In the genomic region with DNA sequence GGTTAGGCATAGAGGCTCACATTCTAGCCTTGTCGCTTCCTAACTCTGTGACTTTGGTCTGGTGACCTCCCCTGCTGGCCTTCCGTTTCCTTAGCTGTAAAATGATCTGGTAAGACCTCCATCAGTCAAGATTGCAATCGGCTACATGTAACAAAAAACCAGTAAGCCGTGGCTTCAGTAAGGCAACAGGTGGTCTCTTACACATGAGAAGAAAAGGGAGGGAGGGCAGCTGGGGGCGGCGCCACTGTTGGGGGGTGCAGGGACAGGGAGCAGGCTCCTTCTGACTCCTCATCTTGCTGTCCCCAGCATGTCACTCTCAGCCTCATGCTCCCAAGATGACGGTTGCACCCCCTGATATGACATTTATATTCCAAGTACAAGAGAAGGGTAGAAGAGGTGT, we compare ENCODE assay signal across 19 cellular contexts.
DNase-seq lines count a peak whose midpoint lies in the region; ATAC-seq and TF ChIP-seq lines count a peak whose summit lies in the region.
"Had no signal": no experiment of that assay in that cellular context is flagged by ENCODE, and none has a peak within 500 bp of the region (broad histone marks: within the 10 kb centered on the region; RNA-seq: fewer than 3 reads in every experiment).

No MANE protein-coding gene starts in this region.

- H3K18ac ChIP-seq in neuronal stem cell (ENCODE audit: low read length): no peak overlapping the region

- H3K27me3 Mint-ChIP-seq in activated B cell treated with CpG ODN at 0.5 μM for 24 hours: no peaks in the 10 kb centered on the region
- no peaks in the 10 kb centered on the region for H3K27me3 Mint-ChIP-seq in activated CD8-positive, alpha-beta T cell treated with anti-CD3 and anti-CD28 coated beads for 36 hours

- no peak overlapping the region for H3K14ac ChIP-seq in neuronal stem cell (ENCODE audit: low read length)

- peak overlapping the region; percentile 33 for H2AK5ac ChIP-seq in neuronal stem cell (ENCODE audit: low read depth, low read length)

- TF ChIP-seq CTCF in activated B cell treated with CpG ODN at 0.5 μM for 24 hours (IDR thresholded peaks at IDR 0.05) (no peak), uterus (IDR thresholded peaks at IDR 0.05) (no peak)
- TF ChIP-seq CTCF in activated CD8-positive, alpha-beta T cell treated with anti-CD3 and anti-CD28 coated beads for 36 hours (IDR thresholded peaks at IDR 0.05): no peak

- H4K8ac ChIP-seq in neuronal stem cell (ENCODE audit: low read depth, low read length): no peak overlapping the region

- H2BK12ac ChIP-seq in neuronal stem cell (ENCODE audit: low read length): no peak overlapping the region

- TF ChIP-seq POLR2A in uterus (IDR thresholded peaks at IDR 0.05): no peak

- H3K4me1 ChIP-seq in neuronal stem cell (ENCODE audit: control insufficient read depth in 2 of 2, insufficient read depth in 1 of 2, low read depth in 1 of 2, low read length in 2 of 2) (peaks cover 10 to 19% of the 10 kb centered on the region in 2 donors), uterus (no peaks in the 10 kb centered on the region)
- H3K4me1 ChIP-seq: sigmoid colon had no signal

- H3K36me3 ChIP-seq in neuronal stem cell (replicated peaks in 1 of 2; ENCODE audit: control insufficient read depth in 2 of 2, insufficient read depth in 2 of 2, low read length in 2 of 2) (peaks cover 0 to 4% of the 10 kb centered on the region in 2 donors), uterus (no peaks in the 10 kb centered on the region)
- H3K36me3 ChIP-seq: sigmoid colon had no signal

- WGBS in neuronal stem cell (ENCODE audit: extremely low coverage in 2 of 2, insufficient read length in 2 of 2, insufficient replicate concordance in 1 of 2), 2 donors: no CpG with 5 or more reads among the region's 7 CpGs

- H3K36me3 Mint-ChIP-seq in activated B cell treated with CpG ODN at 0.5 μM for 24 hours (ENCODE audit: low read depth): peaks cover 23% of the 10 kb centered on the region
- no peaks in the 10 kb centered on the region for H3K36me3 Mint-ChIP-seq in activated CD8-positive, alpha-beta T cell treated with anti-CD3 and anti-CD28 coated beads for 36 hours (ENCODE audit: low read depth)

- no peak overlapping the region for H2BK5ac ChIP-seq in neuronal stem cell (ENCODE audit: low read length)

- intact Hi-C loops in activated B cell treated with CpG ODN at 0.5 μM for 24 hours (cut with micrococcal nuclease): no loop called here
- intact Hi-C loops in activated CD8-positive, alpha-beta T cell treated with anti-CD3 and anti-CD28 coated beads for 36 hours (cut with micrococcal nuclease): no loop called here
- intact Hi-C loops in uterus (cut with DNase I; ENCODE audit: low total_unique reads): no loop called here

- H3K4me1 Mint-ChIP-seq in activated B cell treated with CpG ODN at 0.5 μM for 24 hours: peaks cover 52% of the 10 kb centered on the region
- peaks cover 13% of the 10 kb centered on the region for H3K4me1 Mint-ChIP-seq in activated CD8-positive, alpha-beta T cell treated with anti-CD3 and anti-CD28 coated beads for 36 hours (ENCODE audit: low read depth)

- ATAC-seq in activated B cell treated with CpG ODN at 0.5 μM for 24 hours (ENCODE audit: low read depth) (no peak), HG02870 (IDR thresholded peaks at IDR 0.05; ENCODE audit: unreplicated experiment) (no peak)
- ATAC-seq in activated CD8-positive, alpha-beta T cell treated with anti-CD3 and anti-CD28 coated beads for 36 hours: no peak

- no peak overlapping the region for H3K4me2 ChIP-seq in neuronal stem cell (ENCODE audit: insufficient read depth, low read length, poor library complexity, severe bottlenecking)

- H3K27me3 ChIP-seq in neuronal stem cell (ENCODE audit: control insufficient read depth in 3 of 3, insufficient read depth in 3 of 3, low read depth in 1 of 3, low read length in 3 of 3) (no peaks in the 10 kb centered on the region), uterus (no peaks in the 10 kb centered on the region)
- H3K27me3 ChIP-seq: brain microvascular endothelial cell, sigmoid colon had no signal

- H2BK120ac ChIP-seq in neuronal stem cell (ENCODE audit: low read depth, low read length): no peak overlapping the region

- no peak overlapping the region for H3K4me3 Mint-ChIP-seq in activated B cell treated with CpG ODN at 0.5 μM for 24 hours
- H3K4me3 Mint-ChIP-seq in activated CD8-positive, alpha-beta T cell treated with anti-CD3 and anti-CD28 coated beads for 36 hours: no peak overlapping the region

- peaks cover 1% of the 10 kb centered on the region for H3K79me1 ChIP-seq in neuronal stem cell (ENCODE audit: low read depth, low read length)

- CTCF ChIA-PET in activated B cell treated with CpG ODN at 0.5 μM for 24 hours (lab: Charles Lee): interaction anchor here (1.8 kb wide), 1 partner anchor 153 kb away, joined by 6 read pairs; no protein-coding TSS in a partner anchor
- CTCF ChIA-PET in activated CD8-positive, alpha-beta T cell treated with anti-CD3 and anti-CD28 coated beads for 36 hours (lab: Charles Lee): interaction anchor here (1.1 kb wide), 1 partner anchor 152 kb away, joined by 4 read pairs; no protein-coding TSS in a partner anchor

- no peak overlapping the region for H3K23ac ChIP-seq in neuronal stem cell (ENCODE audit: low read depth, low read length, poor library complexity)

- H3K27ac Mint-ChIP-seq in activated B cell treated with CpG ODN at 0.5 μM for 24 hours: peak overlapping the region; percentile 63
- no peak overlapping the region for H3K27ac Mint-ChIP-seq in activated CD8-positive, alpha-beta T cell treated with anti-CD3 and anti-CD28 coated beads for 36 hours
- H3K27ac Mint-ChIP-seq: activated T-helper 2 cell treated with anti-CD3 and anti-CD28 coated beads, Interferon-gamma antibody, Interleukin-2, Interleukin-4, amounts not matched to agents 10 μg/mL and 5 μg/mL and 100 μg/mL, durations not matched to agents 14 hours and 24 hours and 36 hours had no signal

- no peak overlapping the region for H3K4ac ChIP-seq in neuronal stem cell (ENCODE audit: low read length)

- no peaks in the 10 kb centered on the region for H3K9me3 Mint-ChIP-seq in activated B cell treated with CpG ODN at 0.5 μM for 24 hours
- no peaks in the 10 kb centered on the region for H3K9me3 Mint-ChIP-seq in activated CD8-positive, alpha-beta T cell treated with anti-CD3 and anti-CD28 coated beads for 36 hours
- H3K9me3 Mint-ChIP-seq: activated T-helper 2 cell treated with anti-CD3 and anti-CD28 coated beads, Interferon-gamma antibody, Interleukin-2, Interleukin-4, amounts not matched to agents 10 μg/mL and 5 μg/mL and 100 μg/mL, durations not matched to agents 14 hours and 24 hours and 36 hours had no signal

- DNase-seq in ELF-1 (ENCODE audit: low read depth, low spot score): peak; percentile 23
- peak; percentile 12 for DNase-seq in NCI-H146 treated with DMSO at 0.1 percent for 48 hours (lab: John Stamatoyannopoulos, UW; ENCODE audit: unreplicated experiment)
- no peak for DNase-seq in activated B cell treated with CpG ODN at 0.5 μM for 24 hours
- DNase-seq in neuronal stem cell (ENCODE audit: low spot score): no peak
- no peak for DNase-seq in pons (ENCODE audit: low spot score)
- no peak for DNase-seq in activated CD8-positive, alpha-beta T cell treated with anti-CD3 and anti-CD28 coated beads for 36 hours
- DNase-seq in uterus: no peak
- DNase-seq: brain microvascular endothelial cell; cortex of kidney; foreskin fibroblast; hippocampal formation; midbrain; NCI-H1092; NK-92 treated with Interleukin-12 subunit alpha and Interleukin-12 subunit beta, amount 100 ng/mL, for 24 hours; sigmoid colon; stimulated activated CD4-positive, alpha-beta T cell treated with anti-CD3 and anti-CD28 coated beads, Interleukin-1b, Interleukin-23, amount 100 ng/mL, for 48 hours; T-helper 1 cell had no signal

- no peak overlapping the region for H2BK15ac ChIP-seq in neuronal stem cell (ENCODE audit: low read length)

- no peak overlapping the region for H3K9ac ChIP-seq in neuronal stem cell (ENCODE audit: low read depth, low read length, poor library complexity)

- H2AFZ ChIP-seq in neuronal stem cell (ENCODE audit: low read length): no peak overlapping the region

- H3K4me3 ChIP-seq in neuronal stem cell (ENCODE audit: low read length in 2 of 2) (no peak overlapping the region), uterus (no peak overlapping the region)
- H3K4me3 ChIP-seq: sigmoid colon had no signal

- no peaks in the 10 kb centered on the region for H3K9me3 ChIP-seq in neuronal stem cell (replicated peaks in 1 of 2; ENCODE audit: control insufficient read depth in 2 of 2, insufficient read depth in 1 of 2, low read depth in 1 of 2, low read length in 2 of 2)
- no peaks in the 10 kb centered on the region for H3K9me3 ChIP-seq in uterus
- H3K9me3 ChIP-seq: sigmoid colon had no signal

- no peak overlapping the region for H3K27ac ChIP-seq in neuronal stem cell (replicated peaks; ENCODE audit: low read length)
- no peak overlapping the region for H3K27ac ChIP-seq in uterus
- H3K27ac ChIP-seq: brain microvascular endothelial cell, sigmoid colon had no signal

- H4K91ac ChIP-seq in neuronal stem cell (ENCODE audit: low read depth, low read length, poor library complexity): no peak overlapping the region

- POLR2A ChIA-PET in activated B cell treated with CpG ODN at 0.5 μM for 24 hours (lab: Charles Lee): interaction anchor here (0.9 kb wide), 1 partner anchor 10 kb away, joined by 3 read pairs; no protein-coding TSS in a partner anchor
- POLR2A ChIA-PET in activated CD8-positive, alpha-beta T cell treated with anti-CD3 and anti-CD28 coated beads for 36 hours (lab: Charles Lee): interaction anchor here (0.7 kb wide), 1 partner anchor 98 kb away, joined by 6 read pairs; no protein-coding TSS in a partner anchor

Comparison
In these comparisons a context has a peak if more than half of its experiments do, and no peak if none do; other contexts are left out.
1. DNase-seq: peak in ELF-1 (single experiment) and NCI-H146 treated with DMSO at 0.1 percent for 48 hours (single experiment); none in activated B cell treated with CpG ODN at 0.5 μM for 24 hours (single experiment), neuronal stem cell (single experiment), pons (single experiment), activated CD8-positive, alpha-beta T cell treated with anti-CD3 and anti-CD28 coated beads for 36 hours (single experiment) and uterus (0 of 2).